ENCODE assay signal across 1 cellular context in the genomic region with DNA sequence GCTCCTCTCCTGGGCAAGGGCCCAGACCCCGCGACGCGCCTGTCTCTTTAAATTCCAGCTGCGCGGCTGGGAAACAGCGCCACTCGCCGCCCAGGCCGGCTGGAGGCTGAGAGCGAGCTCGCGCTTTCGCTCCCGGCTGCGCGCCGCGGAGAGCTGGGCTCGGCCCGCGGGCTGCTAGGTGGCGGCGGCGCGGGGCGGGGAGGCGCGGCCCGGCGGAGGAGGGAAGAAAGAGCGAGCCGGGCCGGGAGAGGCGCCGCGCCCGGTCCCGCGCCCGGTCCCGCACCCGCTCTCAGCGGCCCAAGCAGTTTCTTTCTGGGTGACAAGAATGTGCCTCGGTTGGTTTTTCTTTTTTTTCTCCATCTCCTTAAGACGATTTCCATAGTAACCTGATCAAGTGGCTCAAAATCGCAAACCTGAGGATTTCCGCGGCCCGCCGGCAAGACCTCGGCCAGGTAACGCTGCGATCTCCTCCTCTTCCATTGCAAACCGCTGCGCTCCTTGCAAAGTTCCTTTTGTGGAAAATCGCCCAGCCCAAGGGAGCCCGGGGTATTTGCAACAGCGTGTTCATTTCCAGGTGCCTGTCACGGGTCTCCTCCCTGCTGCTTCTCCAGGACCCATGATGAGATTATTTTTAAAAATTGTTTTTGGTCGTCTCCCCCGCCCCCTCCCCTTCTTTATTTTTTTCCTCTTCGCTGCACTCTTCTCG.
TF ChIP-seq lines count a peak whose summit lies in the region.

No MANE protein-coding gene starts in this region.

TF ChIP-seq in SK-N-SH, 30 proteins besides CTCF, POLR2A, EP300 and RAD21 (continued from another document):
- no peak for TF ChIP-seq ELF1 (IDR thresholded peaks at IDR 0.05)
- TF ChIP-seq, protein P1, sequence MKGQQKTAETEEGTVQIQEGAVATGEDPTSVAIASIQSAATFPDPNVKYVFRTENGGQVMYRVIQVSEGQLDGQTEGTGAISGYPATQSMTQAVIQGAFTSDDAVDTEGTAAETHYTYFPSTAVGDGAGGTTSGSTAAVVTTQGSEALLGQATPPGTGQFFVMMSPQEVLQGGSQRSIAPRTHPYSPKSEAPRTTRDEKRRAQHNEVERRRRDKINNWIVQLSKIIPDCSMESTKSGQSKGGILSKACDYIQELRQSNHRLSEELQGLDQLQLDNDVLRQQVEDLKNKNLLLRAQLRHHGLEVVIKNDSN (IDR thresholded peaks at IDR 0.05; ENCODE audit: borderline replicate concordance, low read depth): 0 out of 2 replicates have a peak, but pooled peaks have one; percentile 3
- TF ChIP-seq TEAD4 (IDR thresholded peaks at IDR 0.05; ENCODE audit: borderline replicate concordance, insufficient read depth): no peak
- no peak for TF ChIP-seq FOSL2 (IDR thresholded peaks at IDR 0.05; ENCODE audit: borderline replicate concordance, low read depth)
- TF ChIP-seq, protein P2, sequence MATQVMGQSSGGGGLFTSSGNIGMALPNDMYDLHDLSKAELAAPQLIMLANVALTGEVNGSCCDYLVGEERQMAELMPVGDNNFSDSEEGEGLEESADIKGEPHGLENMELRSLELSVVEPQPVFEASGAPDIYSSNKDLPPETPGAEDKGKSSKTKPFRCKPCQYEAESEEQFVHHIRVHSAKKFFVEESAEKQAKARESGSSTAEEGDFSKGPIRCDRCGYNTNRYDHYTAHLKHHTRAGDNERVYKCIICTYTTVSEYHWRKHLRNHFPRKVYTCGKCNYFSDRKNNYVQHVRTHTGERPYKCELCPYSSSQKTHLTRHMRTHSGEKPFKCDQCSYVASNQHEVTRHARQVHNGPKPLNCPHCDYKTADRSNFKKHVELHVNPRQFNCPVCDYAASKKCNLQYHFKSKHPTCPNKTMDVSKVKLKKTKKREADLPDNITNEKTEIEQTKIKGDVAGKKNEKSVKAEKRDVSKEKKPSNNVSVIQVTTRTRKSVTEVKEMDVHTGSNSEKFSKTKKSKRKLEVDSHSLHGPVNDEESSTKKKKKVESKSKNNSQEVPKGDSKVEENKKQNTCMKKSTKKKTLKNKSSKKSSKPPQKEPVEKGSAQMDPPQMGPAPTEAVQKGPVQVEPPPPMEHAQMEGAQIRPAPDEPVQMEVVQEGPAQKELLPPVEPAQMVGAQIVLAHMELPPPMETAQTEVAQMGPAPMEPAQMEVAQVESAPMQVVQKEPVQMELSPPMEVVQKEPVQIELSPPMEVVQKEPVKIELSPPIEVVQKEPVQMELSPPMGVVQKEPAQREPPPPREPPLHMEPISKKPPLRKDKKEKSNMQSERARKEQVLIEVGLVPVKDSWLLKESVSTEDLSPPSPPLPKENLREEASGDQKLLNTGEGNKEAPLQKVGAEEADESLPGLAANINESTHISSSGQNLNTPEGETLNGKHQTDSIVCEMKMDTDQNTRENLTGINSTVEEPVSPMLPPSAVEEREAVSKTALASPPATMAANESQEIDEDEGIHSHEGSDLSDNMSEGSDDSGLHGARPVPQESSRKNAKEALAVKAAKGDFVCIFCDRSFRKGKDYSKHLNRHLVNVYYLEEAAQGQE (IDR thresholded peaks at IDR 0.05; ENCODE audit: low read depth, low read length): peak; percentile 61; the same call in 1 of the 2 replicates
- no peak for TF ChIP-seq FOXJ3 (CRISPR knock-in tag; IDR thresholded peaks at IDR 0.05)
- peak; percentile 30; the same call in 1 of the 2 replicates for TF ChIP-seq NRF1 (IDR thresholded peaks at IDR 0.05; ENCODE audit: low read depth, low read length)
- peak; percentile 53 for TF ChIP-seq SMC3 (IDR thresholded peaks at IDR 0.05; ENCODE audit: low read depth, low read length)
TF ChIP-seq in SK-N-SH: peak in this region for 6.
